Comparison of ENCODE assay signal across 8 cellular contexts in genomic region chr1:182603646-182604127, GRCh38. TPM values are rescaled to one million over a fixed set of nuclear protein-coding genes. Genes with fewer than 3 reads are reported as not detected.
A peak's percentile ranks its signal among the peaks of the same experiment; 100 is the strongest.
DNase-seq lines count a peak whose midpoint lies in the region; TF ChIP-seq lines count a peak whose summit lies in the region.

No MANE protein-coding gene starts in this region.

- H3K4me1 ChIP-seq in HUES48 (ENCODE audit: control insufficient read depth, insufficient read depth, low read length) (peaks cover 27% of the 10 kb centered on the region), colonic mucosa (no peaks in the 10 kb centered on the region), neutrophil (ENCODE audit: control insufficient read depth in 1 of 2, insufficient read depth in 1 of 2, low read depth in 1 of 2, low read length in 1 of 2) (peaks cover 11% of the 10 kb centered on the region in 2 experiments)

- TF ChIP-seq CTCF in colonic mucosa (IDR thresholded peaks at IDR 0.05) (no peak), neutrophil (IDR thresholded peaks at IDR 0.05) (no peak)

- no peaks in the 10 kb centered on the region for H3K9me3 ChIP-seq in HUES48 (ENCODE audit: control insufficient read depth, insufficient read depth, low read length)
- no peaks in the 10 kb centered on the region for H3K9me3 ChIP-seq in colonic mucosa
- H3K9me3 ChIP-seq in neutrophil = no peaks in the 10 kb centered on the region

- no peak overlapping the region for H3K27ac ChIP-seq in HUES48 (ENCODE audit: low read depth, low read length)
- no peak overlapping the region for H3K27ac ChIP-seq in colonic mucosa
- H3K27ac ChIP-seq in neutrophil = no peak overlapping the region

- H3K36me3 ChIP-seq in HUES48 (ENCODE audit: control insufficient read depth, insufficient read depth, low read length) (peaks cover 24% of the 10 kb centered on the region), colonic mucosa (no peaks in the 10 kb centered on the region), neutrophil (no peaks in the 10 kb centered on the region)

- intact Hi-C loops in colonic mucosa (cut with DNase I) = loop anchor here (2.0 kb wide), 1 partner anchor 179 kb away; no protein-coding TSS in a partner anchor

- peak; percentile 67 for DNase-seq in activated effector memory CD4-positive, alpha-beta T cell treated with anti-CD3 and anti-CD28 coated beads, Interleukin-2, amount 50 U/mL, for 16 hours
- no peak for DNase-seq in activated effector memory CD4-positive, alpha-beta T cell treated with Interleukin-2 at 50 U/mL for 16 hours
- DNase-seq in colonic mucosa = no peak
- DNase-seq in middle frontal gyrus (ENCODE audit: extremely low spot score, low spot score) = no peak
- no peak for DNase-seq in SHP77 treated with DMSO at 0.1 percent for 48 hours (lab: John Stamatoyannopoulos, UW)
- no peak for DNase-seq in DMS153 treated with DMSO at 0.1 percent for 48 hours (lab: John Stamatoyannopoulos, UW; ENCODE audit: unreplicated experiment)

- H3K9ac ChIP-seq in HUES48 (ENCODE audit: low read depth, low read length) (peak overlapping the region; percentile 62), colonic mucosa (ENCODE audit: low read depth in 2 of 2, low read length in 2 of 2) (peak overlapping the region; percentile 27 to 66)

- peaks cover 46% of the 10 kb centered on the region for H3K27me3 ChIP-seq in HUES48 (ENCODE audit: control insufficient read depth, insufficient read depth, low read length)
- no peaks in the 10 kb centered on the region for H3K27me3 ChIP-seq in colonic mucosa
- peaks cover 74% of the 10 kb centered on the region for H3K27me3 ChIP-seq in neutrophil

- H3K4me3 ChIP-seq in HUES48 (ENCODE audit: low read depth, low read length) = peak overlapping the region; percentile 65
- H3K4me3 ChIP-seq in colonic mucosa = peak overlapping the region; percentile 49
- peak overlapping the region; percentile 44 to 61 for H3K4me3 ChIP-seq in neutrophil (ENCODE audit: low read depth in 1 of 2, low read length in 1 of 2)

RNA-seq across cellular contexts. Expression of gene RGS16, which starts 0.5 kb away (rescaled TPM):
- total RNA-seq in colonic mucosa = 1 to 10 TPM in 1 of 2 donors, under 1 TPM in 1; 0.77 to 1.6 TPM

RNA-seq across cellular contexts. Expression of gene RNASEL, which starts 14.6 kb away (rescaled TPM):
- 10 to 100 TPM; 16.2 to 19.5 TPM for total RNA-seq in colonic mucosa
